Comparison of ENCODE assay signal across 19 cellular contexts in genomic region chr18:22912149-22912548, GRCh38.
"Had no signal": no experiment of that assay in that cellular context is flagged by ENCODE, and none has a peak within 500 bp of the region (broad histone marks: within the 10 kb centered on the region; RNA-seq: fewer than 3 reads in every experiment).

No MANE protein-coding gene starts in this region.

- H3K27me3 ChIP-seq: sigmoid colon, spleen, testis had no signal

- H3K4me1 ChIP-seq: sigmoid colon, spleen, testis had no signal

- H3K36me3 ChIP-seq: sigmoid colon, spleen had no signal

- H3K9me3 Mint-ChIP-seq: activated CD4-positive, alpha-beta memory T cell treated with anti-CD3 and anti-CD28 coated beads, Interleukin-2, amount 10 ng/mL, durations not matched to agents 7 days and 5 days; activated naive CD4-positive, alpha-beta T cell treated with anti-CD3 and anti-CD28 coated beads, Interleukin-2, amount 10 ng/mL, durations not matched to agents 7 days and 5 days; activated T-cell treated with anti-CD3 and anti-CD28 coated beads, Interleukin-2, amount 50 U/mL, for 72 hours; dendritic cell treated with granulocyte-macrophage colony-stimulating factor and Interleukin-4, amounts not matched to agents 40 ng/mL and 50 ng/mL, for 4 days; type B pancreatic cell had no signal

- H3K36me3 Mint-ChIP-seq: activated naive CD4-positive, alpha-beta T cell treated with anti-CD3 and anti-CD28 coated beads, Interleukin-2, amount 10 ng/mL, durations not matched to agents 7 days and 5 days; type B pancreatic cell had no signal

- H3K4me3 ChIP-seq: sigmoid colon, spleen, testis had no signal

- H3K4me1 Mint-ChIP-seq: activated CD4-positive, alpha-beta memory T cell treated with anti-CD3 and anti-CD28 coated beads, Interleukin-2, amount 10 ng/mL, durations not matched to agents 7 days and 5 days; activated naive CD4-positive, alpha-beta T cell treated with anti-CD3 and anti-CD28 coated beads, Interleukin-2, amount 10 ng/mL, durations not matched to agents 7 days and 5 days; T-helper 17 cell had no signal

- H3K9me3 ChIP-seq: sigmoid colon, spleen, testis had no signal

- H3K27ac ChIP-seq: sigmoid colon, spleen, testis had no signal

- ATAC-seq: activated T-cell treated with anti-CD3 and anti-CD28 coated beads, Interleukin-2, amount 50 U/mL, for 72 hours; left lobe of liver; T-helper 17 cell had no signal

- DNase-seq: activated CD4-positive, alpha-beta memory T cell treated with anti-CD3 and anti-CD28 coated beads, Interleukin-2, amount 10 ng/mL, durations not matched to agents 7 days and 5 days; activated CD4-positive, alpha-beta T cell treated with anti-CD3 and anti-CD28 coated beads for 48 hours; activated effector memory CD4-positive, alpha-beta T cell treated with anti-CD3 and anti-CD28 coated beads, Interleukin-2, amount 50 U/mL, for 16 hours; activated naive CD4-positive, alpha-beta T cell treated with anti-CD3 and anti-CD28 coated beads, Interleukin-2, amount 10 ng/mL, durations not matched to agents 7 days and 5 days; activated T-cell treated with anti-CD3 and anti-CD28 coated beads, Interleukin-2, amount 50 U/mL, for 72 hours; amygdala; effector CD4-positive, alpha-beta T cell; foreskin melanocyte; nucleus accumbens; sigmoid colon; spleen; stimulated activated CD4-positive, alpha-beta T cell treated with anti-CD3 and anti-CD28 coated beads, Interleukin-4, amount 100 ng/mL, for 1 hour; stimulated activated naive CD4-positive, alpha-beta T cell; SW 1271; T-helper 17 cell; testis had no signal

- H3K27me3 Mint-ChIP-seq: activated naive CD4-positive, alpha-beta T cell treated with anti-CD3 and anti-CD28 coated beads, Interleukin-2, amount 10 ng/mL, durations not matched to agents 7 days and 5 days; dendritic cell treated with granulocyte-macrophage colony-stimulating factor and Interleukin-4, amounts not matched to agents 40 ng/mL and 50 ng/mL, for 4 days had no signal

- H3K4me3 Mint-ChIP-seq: activated CD4-positive, alpha-beta memory T cell treated with anti-CD3 and anti-CD28 coated beads, Interleukin-2, amount 10 ng/mL, durations not matched to agents 7 days and 5 days; activated naive CD4-positive, alpha-beta T cell treated with anti-CD3 and anti-CD28 coated beads, Interleukin-2, amount 10 ng/mL, durations not matched to agents 7 days and 5 days; activated T-cell treated with anti-CD3 and anti-CD28 coated beads, Interleukin-2, amount 50 U/mL, for 72 hours; dendritic cell treated with granulocyte-macrophage colony-stimulating factor and Interleukin-4, amounts not matched to agents 40 ng/mL and 50 ng/mL, for 4 days; T-helper 17 cell; type B pancreatic cell had no signal

- H3K27ac Mint-ChIP-seq: activated CD4-positive, alpha-beta memory T cell treated with anti-CD3 and anti-CD28 coated beads, Interleukin-2, amount 10 ng/mL, durations not matched to agents 7 days and 5 days; activated naive CD4-positive, alpha-beta T cell treated with anti-CD3 and anti-CD28 coated beads, Interleukin-2, amount 10 ng/mL, durations not matched to agents 7 days and 5 days; activated T-cell treated with anti-CD3 and anti-CD28 coated beads, Interleukin-2, amount 50 U/mL, for 72 hours; dendritic cell treated with granulocyte-macrophage colony-stimulating factor and Interleukin-4, amounts not matched to agents 40 ng/mL and 50 ng/mL, for 4 days; T-helper 17 cell; type B pancreatic cell had no signal
